Comparison of ENCODE assay signal across 13 cellular contexts in genomic region chr4:14415146-14415545, GRCh38.
DNase-seq lines count a peak whose midpoint lies in the region; ATAC-seq and TF ChIP-seq lines count a peak whose summit lies in the region.
"Had no signal": no experiment of that assay in that cellular context is flagged by ENCODE, and none has a peak within 500 bp of the region (broad histone marks: within the 10 kb centered on the region; RNA-seq: fewer than 3 reads in every experiment).

No MANE protein-coding gene starts in this region.

- ATAC-seq in GM18498 (IDR thresholded peaks at IDR 0.05; ENCODE audit: unreplicated experiment) = no peak
- ATAC-seq: body of pancreas had no signal

- CTCF ChIA-PET in mammary epithelial cell (lab: Charles Lee; ENCODE audit: low non-redundant PET) = no interaction called here

- H3K9me3 ChIP-seq in mammary epithelial cell (replicated peaks; ENCODE audit: insufficient read depth, low read length) = no peaks in the 10 kb centered on the region
- H3K9me3 ChIP-seq: body of pancreas had no signal

- H3K4me2 ChIP-seq in mammary epithelial cell (ENCODE audit: insufficient read depth, low read depth, low read length) = no peak overlapping the region

- no peak overlapping the region for H3K27ac ChIP-seq in mammary epithelial cell (ENCODE audit: insufficient read depth, low read depth, low read length)
- H3K27ac ChIP-seq: body of pancreas had no signal

- 0% methylated on average over 1 of the region's 1 CpG for WGBS in mammary epithelial cell (ENCODE audit: low coverage, missing lambda C conversion rate)

- H3K4me1 ChIP-seq in mammary epithelial cell (ENCODE audit: insufficient read depth, low read length) = no peaks in the 10 kb centered on the region

- in situ Hi-C loops in mammary epithelial cell (cut with MboI; ENCODE audit: low sequenced_read_pairs in 2 of 2) = no loop called here

- no peak for TF ChIP-seq CTCF in AG10803 (conservative IDR thresholded peaks at IDR 0.05; ENCODE audit: low read length)
- no peak for TF ChIP-seq CTCF in mammary epithelial cell (conservative IDR thresholded peaks at IDR 0.05 in 1 of 2, IDR thresholded peaks at IDR 0.05 in 1 of 2; ENCODE audit: extremely low read depth in 1 of 2, insufficient read depth in 1 of 2, low read depth in 1 of 2, low read length in 2 of 2)
- TF ChIP-seq CTCF in kidney epithelial cell (IDR thresholded peaks at IDR 0.05; ENCODE audit: insufficient read depth, low read length, poor library complexity, severe bottlenecking) = no peak

- intact Hi-C loops in mammary epithelial cell (cut with micrococcal nuclease) = no loop called here

- H3K27me3 ChIP-seq in mammary epithelial cell (ENCODE audit: insufficient read depth, low read length) (peaks cover 3% of the 10 kb centered on the region), kidney epithelial cell (ENCODE audit: control insufficient read depth, insufficient read depth, low read length) (no peaks in the 10 kb centered on the region)
- H3K27me3 ChIP-seq: body of pancreas had no signal

- no peak overlapping the region for H2AFZ ChIP-seq in mammary epithelial cell (ENCODE audit: low read depth, low read length)

- BruUV-seq in mammary epithelial cell (replicated peaks; lab: Mats Ljungman, UMichigan) = no TSS peak

- H3K36me3 ChIP-seq in mammary epithelial cell (ENCODE audit: insufficient read depth, low read length) (no peaks in the 10 kb centered on the region), kidney epithelial cell (ENCODE audit: control insufficient read depth, insufficient read depth, low read length) (no peaks in the 10 kb centered on the region)

- dilution Hi-C loops in mammary epithelial cell (cut with HindIII; ENCODE audit: low sequenced_read_pairs) = no loop called here

- no peak overlapping the region for H3K9ac ChIP-seq in mammary epithelial cell (ENCODE audit: insufficient read depth, low read length)

- no peaks in the 10 kb centered on the region for H4K20me1 ChIP-seq in mammary epithelial cell (ENCODE audit: insufficient read depth, low read length)

- H3K4me3 ChIP-seq in AG10803 (ENCODE audit: low read length) (no peak overlapping the region), mammary epithelial cell (replicated peaks in 1 of 3; ENCODE audit: insufficient read depth in 1 of 3, low read depth in 2 of 3, low read length in 3 of 3) (no peak overlapping the region), kidney epithelial cell (ENCODE audit: low read depth, low read length) (no peak overlapping the region)
- H3K4me3 ChIP-seq: body of pancreas had no signal

- H3K79me2 ChIP-seq in mammary epithelial cell (ENCODE audit: insufficient read depth, low read length) = no peaks in the 10 kb centered on the region

- DNase-seq in AG10803 (ENCODE audit: low read depth) (peak; percentile 1), M059J (ENCODE audit: low read depth) (peak; percentile 18), mammary epithelial cell (peak; percentile 25), kidney epithelial cell (ENCODE audit: low read depth) (peak; percentile 5), NCI-H774 (lab: John Stamatoyannopoulos, UW) (no peak), SKM-1 (lab: John Stamatoyannopoulos, UW; ENCODE audit: unreplicated experiment) (no peak)
- no peak for DNase-seq in activated T-cell treated with anti-CD3 and anti-CD28 coated beads, Interleukin-2, amount 50 U/mL, for 48 hours
- DNase-seq: activated CD4-positive, alpha-beta memory T cell treated with anti-CD3 and anti-CD28 coated beads, Interleukin-2, amount 10 ng/mL, durations not matched to agents 7 days and 5 days; activated effector memory CD4-positive, alpha-beta T cell treated with anti-CD3 and anti-CD28 coated beads, Interleukin-2, amount 50 U/mL, for 16 hours; body of pancreas; NCI-H2081 treated with DMSO at 0.1 percent for 48 hours; T1000 had no signal

Comparison
In these comparisons a context has a peak if more than half of its experiments do, and no peak if none do; other contexts are left out.
1. DNase-seq: peak in AG10803 (single experiment), M059J (single experiment), mammary epithelial cell (single experiment) and kidney epithelial cell (single experiment); none in NCI-H774 (single experiment), SKM-1 (single experiment) and activated T-cell treated with anti-CD3 and anti-CD28 coated beads, Interleukin-2, amount 50 U/mL, for 48 hours (0 of 2).